In genomic region chr16:56424404-56424765, GRCh38 we compare ENCODE assay signal across 8 cellular contexts. TPM values are rescaled to one million over a fixed set of nuclear protein-coding genes. Genes with fewer than 3 reads are reported as not detected.
DNase-seq lines count a peak whose midpoint lies in the region; ATAC-seq, FAIRE-seq and TF ChIP-seq lines count a peak whose summit lies in the region.

No MANE protein-coding gene starts in this region.

- H3K9me3 Mint-ChIP-seq in activated naive CD4-positive, alpha-beta T cell treated with anti-CD3 and anti-CD28 coated beads for 36 hours, result no peaks in the 10 kb centered on the region
- no peaks in the 10 kb centered on the region for H3K9me3 Mint-ChIP-seq in astrocyte (ENCODE audit: unreplicated experiment)
- no peaks in the 10 kb centered on the region for H3K9me3 Mint-ChIP-seq in stimulated activated naive B cell treated with anti-CD40 and anti-IgM and Interleukin-4, amounts not matched to agents 10 μg/mL and 1 μg/mL and 100 μg/mL, for 72 hours

- ATAC-seq in stimulated activated naive B cell treated with anti-CD40 and anti-IgM and Interleukin-4, amounts not matched to agents 10 μg/mL and 1 μg/mL and 100 μg/mL, for 72 hours (replicated peaks), result no peak
- no peak for ATAC-seq in HG03097 (IDR thresholded peaks at IDR 0.05; ENCODE audit: low FRiP score, unreplicated experiment)

- H3K27ac ChIP-seq in astrocyte (ENCODE audit: low read depth, low read length), result peak overlapping the region; percentile 35

- FAIRE-seq in astrocyte (lab: Jason Lieb, UNC) (no peak), frontal cortex (lab: Jason Lieb, UNC) (no peak)

- H4K20me1 ChIP-seq in astrocyte (ENCODE audit: insufficient read depth, low read length), result peaks cover 45% of the 10 kb centered on the region

- H3K4me3 Mint-ChIP-seq in activated naive CD4-positive, alpha-beta T cell treated with anti-CD3 and anti-CD28 coated beads for 36 hours, result peak overlapping the region; percentile 88
- H3K4me3 Mint-ChIP-seq in astrocyte (ENCODE audit: unreplicated experiment), result peak overlapping the region; percentile 95
- peak overlapping the region; percentile 98 for H3K4me3 Mint-ChIP-seq in stimulated activated naive B cell treated with anti-CD40 and anti-IgM and Interleukin-4, amounts not matched to agents 10 μg/mL and 1 μg/mL and 100 μg/mL, for 72 hours

- H3K79me2 ChIP-seq in astrocyte (ENCODE audit: insufficient read depth, low read length), result peaks cover 51% of the 10 kb centered on the region

- H3K9ac ChIP-seq in astrocyte (ENCODE audit: low read length), result peak overlapping the region; percentile 90

- H2AFZ ChIP-seq in astrocyte (ENCODE audit: low read depth, low read length), result no peak overlapping the region

- H3K27me3 ChIP-seq in astrocyte (ENCODE audit: insufficient read depth, low read length), result no peaks in the 10 kb centered on the region

- CTCF ChIA-PET in activated naive CD4-positive, alpha-beta T cell treated with anti-CD3 and anti-CD28 coated beads for 36 hours (lab: Charles Lee), result interaction anchor here (0.6 kb wide), 1 partner anchor 270 kb away, joined by 3 read pairs; no protein-coding TSS in a partner anchor

- peak overlapping the region; percentile 68 for H3K4me3 ChIP-seq in astrocyte (ENCODE audit: insufficient read depth, low read depth, low read length)

- peak overlapping the region; percentile 34 for H3K27ac Mint-ChIP-seq in activated naive CD4-positive, alpha-beta T cell treated with anti-CD3 and anti-CD28 coated beads for 36 hours
- H3K27ac Mint-ChIP-seq in astrocyte (ENCODE audit: unreplicated experiment), result peak overlapping the region; percentile 75
- peak overlapping the region; percentile 97 for H3K27ac Mint-ChIP-seq in stimulated activated naive B cell treated with anti-CD40 and anti-IgM and Interleukin-4, amounts not matched to agents 10 μg/mL and 1 μg/mL and 100 μg/mL, for 72 hours

- no peak for DNase-seq in activated naive CD4-positive, alpha-beta T cell treated with anti-CD3 and anti-CD28 coated beads for 36 hours
- no peak for DNase-seq in activated naive CD4-positive, alpha-beta T cell (lab: John Stamatoyannopoulos, UW)
- DNase-seq in astrocyte (ENCODE audit: low read depth) (no peak), iris pigment epithelial cell (ENCODE audit: low read depth) (peak; percentile 12), NCI-H2171 treated with DMSO at 0.1 percent for 48 hours (lab: John Stamatoyannopoulos, UW) (no peak), frontal cortex (ENCODE audit: low spot score in 2 of 2) (no peak)
- no peak for DNase-seq in stimulated activated naive B cell treated with anti-CD40 and anti-IgM and Interleukin-4, amounts not matched to agents 10 μg/mL and 1 μg/mL and 100 μg/mL, for 72 hours

- peaks cover 8% of the 10 kb centered on the region for H3K4me1 ChIP-seq in astrocyte (ENCODE audit: insufficient read depth, low read length)

- peaks cover 33% of the 10 kb centered on the region for H3K4me1 Mint-ChIP-seq in activated naive CD4-positive, alpha-beta T cell treated with anti-CD3 and anti-CD28 coated beads for 36 hours (ENCODE audit: low read depth)
- peaks cover 14% of the 10 kb centered on the region for H3K4me1 Mint-ChIP-seq in astrocyte (ENCODE audit: low read depth, unreplicated experiment)
- peaks cover 26 to 42% of the 10 kb centered on the region in 2 donors for H3K4me1 Mint-ChIP-seq in stimulated activated naive B cell treated with anti-CD40 and anti-IgM and Interleukin-4, amounts not matched to agents 10 μg/mL and 1 μg/mL and 100 μg/mL, for 72 hours

- no peaks in the 10 kb centered on the region for H3K27me3 Mint-ChIP-seq in activated naive CD4-positive, alpha-beta T cell treated with anti-CD3 and anti-CD28 coated beads for 36 hours (ENCODE audit: low read depth)
- H3K27me3 Mint-ChIP-seq in astrocyte (ENCODE audit: low read depth, unreplicated experiment), result no peaks in the 10 kb centered on the region
- H3K27me3 Mint-ChIP-seq in stimulated activated naive B cell treated with anti-CD40 and anti-IgM and Interleukin-4, amounts not matched to agents 10 μg/mL and 1 μg/mL and 100 μg/mL, for 72 hours, result no peaks in the 10 kb centered on the region

- H3K9me3 ChIP-seq in astrocyte (ENCODE audit: insufficient read depth, low read depth, low read length), result no peaks in the 10 kb centered on the region

- TF ChIP-seq CTCF in astrocyte (IDR thresholded peaks at IDR 0.05; ENCODE audit: insufficient read depth, low read depth, low read length), result no peak

- H3K36me3 Mint-ChIP-seq in activated naive CD4-positive, alpha-beta T cell treated with anti-CD3 and anti-CD28 coated beads for 36 hours (ENCODE audit: low read depth), result peaks cover 1% of the 10 kb centered on the region
- H3K36me3 Mint-ChIP-seq in astrocyte (ENCODE audit: low read depth, unreplicated experiment), result no peaks in the 10 kb centered on the region
- H3K36me3 Mint-ChIP-seq in stimulated activated naive B cell treated with anti-CD40 and anti-IgM and Interleukin-4, amounts not matched to agents 10 μg/mL and 1 μg/mL and 100 μg/mL, for 72 hours, result peaks cover 9 to 10% of the 10 kb centered on the region in 2 donors

- H3K4me2 ChIP-seq in astrocyte (ENCODE audit: low read length), result peak overlapping the region; percentile 84

- intact Hi-C loops in activated naive CD4-positive, alpha-beta T cell treated with anti-CD3 and anti-CD28 coated beads for 36 hours (cut with micrococcal nuclease), result loop anchor here (1.0 to 10.0 kb wide), 3 partner anchors 27 to 230 kb away; partner anchors contain the start of genes GNAO1, NUDT21 and OGFOD1

- peaks cover under 1% of the 10 kb centered on the region for H3K36me3 ChIP-seq in astrocyte (ENCODE audit: insufficient read depth, low read length)

RNA-seq across cellular contexts. Expression of gene AMFR, which starts 1.0 kb away (rescaled TPM):
- 10 to 100 TPM; 26.7 to 33.0 TPM for total RNA-seq in activated naive CD4-positive, alpha-beta T cell treated with anti-CD3 and anti-CD28 coated beads for 36 hours
- 86.2 TPM in 2 replicates for total RNA-seq in astrocyte
- 336 TPM for total RNA-seq in frontal cortex

RNA-seq across cellular contexts. Expression of gene NUDT21, which starts 26.7 kb away (rescaled TPM):
- 100 to 1,000 TPM; 324 to 330 TPM for total RNA-seq in activated naive CD4-positive, alpha-beta T cell treated with anti-CD3 and anti-CD28 coated beads for 36 hours
- total RNA-seq in astrocyte (86.0 and 86.2 TPM in 2 replicates), frontal cortex (280 TPM)

RNA-seq across cellular contexts. Expression of gene OGFOD1, which starts 27.0 kb away (rescaled TPM):
- total RNA-seq in activated naive CD4-positive, alpha-beta T cell treated with anti-CD3 and anti-CD28 coated beads for 36 hours, result 10 to 100 TPM; 48.5 to 50.6 TPM
- total RNA-seq in astrocyte (102 and 107 TPM in 2 replicates), frontal cortex (26.9 TPM)

Comparison
In these comparisons a context has a peak if more than half of its experiments do, and no peak if none do; other contexts are left out.
1. H3K27ac Mint-ChIP-seq: peak in every context shown above with its lines; median percentile 97 in stimulated activated naive B cell treated with anti-CD40 and anti-IgM and Interleukin-4, amounts not matched to agents 10 μg/mL and 1 μg/mL and 100 μg/mL, for 72 hours; 75 in astrocyte; 34 in activated naive CD4-positive, alpha-beta T cell treated with anti-CD3 and anti-CD28 coated beads for 36 hours.